In genomic region chr2:237262838-237263771, GRCh38 we compare ENCODE assay signal across 13 cellular contexts.
DNase-seq lines count a peak whose midpoint lies in the region; ATAC-seq, FAIRE-seq and TF ChIP-seq lines count a peak whose summit lies in the region.
"Had no signal": no experiment of that assay in that cellular context is flagged by ENCODE, and none has a peak within 500 bp of the region (broad histone marks: within the 10 kb centered on the region; RNA-seq: fewer than 3 reads in every experiment).

No MANE protein-coding gene starts in this region.

- ATAC-seq in lower lobe of right lung (peak; percentile 38 to 65), HG02970 (IDR thresholded peaks at IDR 0.05; ENCODE audit: low FRiP score, unreplicated experiment) (no peak), GM21515 (IDR thresholded peaks at IDR 0.05; ENCODE audit: unreplicated experiment) (no peak)

- H3K4me1 ChIP-seq in A673 (ENCODE audit: insufficient read depth, low read length, poor library complexity, severe bottlenecking) (peaks cover 8% of the 10 kb centered on the region), lower lobe of right lung (peaks cover 23% of the 10 kb centered on the region), small intestine (ENCODE audit: control insufficient read depth in 2 of 2, insufficient read depth in 1 of 2, low read depth in 1 of 2, low read length in 1 of 2) (no peaks in the 10 kb centered on the region)

- H3K27me3 ChIP-seq in A673 (replicated peaks; ENCODE audit: insufficient read depth, low read depth, low read length, poor library complexity): no peaks in the 10 kb centered on the region
- no peaks in the 10 kb centered on the region for H3K27me3 ChIP-seq in MG63
- no peaks in the 10 kb centered on the region for H3K27me3 ChIP-seq in bronchial epithelial cell (ENCODE audit: control insufficient read depth, insufficient read depth, low read length)
- no peaks in the 10 kb centered on the region for H3K27me3 ChIP-seq in lower lobe of right lung (ENCODE audit: low read depth)
- no peaks in the 10 kb centered on the region for H3K27me3 ChIP-seq in dorsolateral prefrontal cortex
- H3K27me3 ChIP-seq in small intestine (ENCODE audit: control insufficient read depth in 2 of 2, insufficient read depth in 2 of 2, low read length in 2 of 2): no peaks in the 10 kb centered on the region
- H3K27me3 ChIP-seq: BLaER1 had no signal

- POLR2A ChIA-PET in A673 (lab: Charles Lee; ENCODE audit: low non-redundant PET): no interaction called here

- H3K9me3 ChIP-seq in A673 (ENCODE audit: low read depth, low read length, poor library complexity, severe bottlenecking) (no peaks in the 10 kb centered on the region), MG63 (no peaks in the 10 kb centered on the region), lower lobe of right lung (no peaks in the 10 kb centered on the region), small intestine (ENCODE audit: control insufficient read depth, low read depth) (no peaks in the 10 kb centered on the region)

- intact Hi-C loops in A673 (cut with micrococcal nuclease; ENCODE audit: unreplicated experiment) (no loop called here), lower lobe of right lung (cut with DNase I) (no loop called here), dorsolateral prefrontal cortex (cut with DNase I) (no loop called here)

- FAIRE-seq in bronchial epithelial cell (lab: Jason Lieb, UNC) (peak; percentile 97), small intestine (lab: Jason Lieb, UNC) (no peak)
- FAIRE-seq: endometrium had no signal

- H3K36me3 ChIP-seq in A673 (ENCODE audit: insufficient read depth, low read length, poor library complexity, severe bottlenecking): no peaks in the 10 kb centered on the region
- H3K36me3 ChIP-seq in MG63: no peaks in the 10 kb centered on the region
- no peaks in the 10 kb centered on the region for H3K36me3 ChIP-seq in bronchial epithelial cell (ENCODE audit: control insufficient read depth, insufficient read depth, low read length)
- no peaks in the 10 kb centered on the region for H3K36me3 ChIP-seq in lower lobe of right lung
- no peaks in the 10 kb centered on the region for H3K36me3 ChIP-seq in small intestine (ENCODE audit: control insufficient read depth in 2 of 2, insufficient read depth in 2 of 2, low read length in 2 of 2)

- H3K27ac ChIP-seq in A673 (ENCODE audit: low read depth, low read length, poor library complexity, severe bottlenecking): no peak overlapping the region
- no peak overlapping the region for H3K27ac ChIP-seq in lower lobe of right lung
- H3K27ac ChIP-seq in dorsolateral prefrontal cortex: no peak overlapping the region
- no peak overlapping the region for H3K27ac ChIP-seq in small intestine (ENCODE audit: low read depth in 1 of 2, low read length in 1 of 2)
- H3K27ac ChIP-seq: BLaER1 had no signal

- DNase-seq in A673 (ENCODE audit: low spot score): peak; percentile 53
- peak; percentile 64 for DNase-seq in MG63
- peak; percentile 91 for DNase-seq in bronchial epithelial cell (ENCODE audit: low read depth)
- DNase-seq in lower lobe of right lung: no peak
- DNase-seq in dorsolateral prefrontal cortex: no peak
- DNase-seq in small intestine: no peak
- DNase-seq: activated CD4-positive, alpha-beta T cell treated with anti-CD3 and anti-CD28 coated beads for 4 hours; activated naive CD4-positive, alpha-beta T cell treated with anti-CD3 and anti-CD28 coated beads for 36 hours; stimulated activated naive CD4-positive, alpha-beta T cell had no signal

- BruUV-seq in A673 (replicated peaks; lab: Mats Ljungman, UMichigan): no TSS peak

- TF ChIP-seq CTCF in A673 (conservative IDR thresholded peaks at IDR 0.05; ENCODE audit: low read depth, low read length) (no peak), bronchial epithelial cell (IDR thresholded peaks at IDR 0.05; ENCODE audit: insufficient read depth, low read length, severe bottlenecking) (no peak), lower lobe of right lung (IDR thresholded peaks at IDR 0.05) (no peak), dorsolateral prefrontal cortex (IDR thresholded peaks at IDR 0.05 in 54 of 56, conservative IDR thresholded peaks at IDR 0.05 in 2 of 56; ENCODE audit: low read depth in 1 of 56, partially characterized antibody in 56 of 56) (no peak)

- CTCF ChIA-PET in A673 (lab: Charles Lee): no interaction called here

- H3K4me3 ChIP-seq in A673 (ENCODE audit: low read depth, low read length, poor library complexity, severe bottlenecking) (no peak overlapping the region), MG63 (no peak overlapping the region), bronchial epithelial cell (ENCODE audit: low read depth, low read length) (no peak overlapping the region), lower lobe of right lung (no peak overlapping the region), dorsolateral prefrontal cortex (no peak overlapping the region), small intestine (ENCODE audit: low read depth in 1 of 2, low read length in 2 of 2) (no peak overlapping the region)
- H3K4me3 ChIP-seq: BLaER1 had no signal

- WGBS in small intestine, 3 donors: 83 to 86% (median 83%) methylated on average over 10 of the region's 10 CpGs

Comparison
In these comparisons a context has a peak if more than half of its experiments do, and no peak if none do; other contexts are left out.
1. DNase-seq: peak in A673 (single experiment), MG63 (single experiment) and bronchial epithelial cell (single experiment); none in lower lobe of right lung (single experiment), dorsolateral prefrontal cortex (0 of 10) and small intestine (single experiment).
2. ATAC-seq: peak in lower lobe of right lung (2 of 2); none in HG02970 (single experiment) and GM21515 (single experiment).